ENCODE assay signal across 9 cellular contexts in genomic region chr15:70036585-70037343, GRCh38.
A peak's percentile ranks its signal among the peaks of the same experiment; 100 is the strongest.
DNase-seq lines count a peak whose midpoint lies in the region; ATAC-seq and TF ChIP-seq lines count a peak whose summit lies in the region.
"Had no signal": no experiment of that assay in that cellular context is flagged by ENCODE, and none has a peak within 500 bp of the region (broad histone marks: within the 10 kb centered on the region; RNA-seq: fewer than 3 reads in every experiment).

No MANE protein-coding gene starts in this region.

- H3K9ac ChIP-seq in colonic mucosa (ENCODE audit: low read depth in 2 of 2, low read length in 2 of 2) = no peak overlapping the region

- intact Hi-C loops in colonic mucosa (cut with DNase I) (no loop called here), esophagus squamous epithelium (cut with DNase I) (no loop called here), testis (cut with DNase I; ENCODE audit: low total_unique reads) (no loop called here)

- peak; percentile 73 for ATAC-seq in GM19467 (IDR thresholded peaks at IDR 0.05; ENCODE audit: unreplicated experiment)
- peak; percentile 80 for ATAC-seq in HG03442 (IDR thresholded peaks at IDR 0.05; ENCODE audit: unreplicated experiment)
- ATAC-seq: heart left ventricle had no signal

- H3K27ac ChIP-seq in colonic mucosa (no peak overlapping the region), esophagus squamous epithelium (no peak overlapping the region), testis (no peak overlapping the region)
- H3K27ac ChIP-seq: heart left ventricle had no signal

- H3K9me3 ChIP-seq in colonic mucosa = no peaks in the 10 kb centered on the region
- no peaks in the 10 kb centered on the region for H3K9me3 ChIP-seq in esophagus squamous epithelium
- no peaks in the 10 kb centered on the region for H3K9me3 ChIP-seq in testis
- H3K9me3 ChIP-seq: heart left ventricle had no signal

- TF ChIP-seq CTCF in colonic mucosa (IDR thresholded peaks at IDR 0.05) (no peak), esophagus squamous epithelium (IDR thresholded peaks at IDR 0.05) (no peak), testis (IDR thresholded peaks at IDR 0.05) (no peak)

- no peaks in the 10 kb centered on the region for H3K4me1 ChIP-seq in colonic mucosa
- peaks cover 0 to 9% (median 0%) of the 10 kb centered on the region in 3 donors for H3K4me1 ChIP-seq in esophagus squamous epithelium
- H3K4me1 ChIP-seq in testis = peaks cover 9% of the 10 kb centered on the region

- no peaks in the 10 kb centered on the region for H3K36me3 ChIP-seq in colonic mucosa
- H3K36me3 ChIP-seq in esophagus squamous epithelium = no peaks in the 10 kb centered on the region
- H3K36me3 ChIP-seq in testis (ENCODE audit: low read depth, missing control alignments) = no peaks in the 10 kb centered on the region
- H3K36me3 ChIP-seq: heart left ventricle had no signal

- no peaks in the 10 kb centered on the region for H3K27me3 ChIP-seq in colonic mucosa
- H3K27me3 ChIP-seq in esophagus squamous epithelium = peaks cover 0 to 40% (median 0%) of the 10 kb centered on the region in 4 donors
- H3K27me3 ChIP-seq in testis = no peaks in the 10 kb centered on the region

- WGBS in esophagus squamous epithelium, 2 donors = 70 to 77% methylated on average over 5 of the region's 5 CpGs
- WGBS in testis, 2 donors = 86 to 91% methylated on average over 5 of the region's 5 CpGs

- TF ChIP-seq POLR2A in GM10847 (IDR thresholded peaks at IDR 0.05; ENCODE audit: extremely low read depth, insufficient read length) = peak; percentile 31
- no peak for TF ChIP-seq POLR2A in esophagus squamous epithelium (IDR thresholded peaks at IDR 0.05)
- TF ChIP-seq POLR2A in testis (IDR thresholded peaks at IDR 0.05) = no peak

- DNase-seq in SHP77 (lab: John Stamatoyannopoulos, UW) (peak; percentile 64 to 66), colonic mucosa (no peak), retina (no peak), esophagus squamous epithelium (lab: John Stamatoyannopoulos, UW) (no peak), testis (no peak)

- H3K4me3 ChIP-seq in colonic mucosa (no peak overlapping the region), esophagus squamous epithelium (no peak overlapping the region), testis (no peak overlapping the region)
- H3K4me3 ChIP-seq: heart left ventricle had no signal

Comparison
In these comparisons a context has a peak if more than half of its experiments do, and no peak if none do; other contexts are left out.
1. DNase-seq: peak in SHP77 (2 of 2); none in colonic mucosa (single experiment), retina (single experiment), esophagus squamous epithelium (single experiment) and testis (single experiment).